In genomic region chr14:72755766-72756165, GRCh38 we compare ENCODE assay signal across 1 cellular context.
TF ChIP-seq lines count a peak whose summit lies in the region.

No MANE protein-coding gene starts in this region.

TF ChIP-seq in H1, 55 proteins besides CTCF, POLR2A, EP300 and RAD21:
- TF ChIP-seq CTBP2 (IDR thresholded peaks at IDR 0.05; ENCODE audit: borderline replicate concordance, insufficient read depth, insufficient read length, low read length) (no peak), GABPA (IDR thresholded peaks at IDR 0.05; ENCODE audit: borderline replicate concordance, insufficient read depth, low read length) (no peak), ASH2L (IDR thresholded peaks at IDR 0.05; ENCODE audit: low read length) (no peak), EZH2 (IDR thresholded peaks at IDR 0.05; ENCODE audit: low read depth, low read length, severe bottlenecking) (no peak), RBBP5 (IDR thresholded peaks at IDR 0.05; ENCODE audit: borderline replicate concordance, low read depth, low read length) (no peak), RXRA (IDR thresholded peaks at IDR 0.05; ENCODE audit: insufficient read depth, low read depth, low read length) (no peak), TCF12 (IDR thresholded peaks at IDR 0.05; ENCODE audit: low read depth, low read length) (no peak), SP4 (IDR thresholded peaks at IDR 0.05; ENCODE audit: low read length) (no peak), CHD2 (IDR thresholded peaks at IDR 0.05; ENCODE audit: low read length) (no peak), JUND (IDR thresholded peaks at IDR 0.05; ENCODE audit: low read length) (no peak), RFX5 (IDR thresholded peaks at IDR 0.05; ENCODE audit: borderline replicate concordance, low read depth, low read length) (no peak), ATF2 (IDR thresholded peaks at IDR 0.05; ENCODE audit: low read length) (no peak)
